In genomic region chr4:186701273-186701672, GRCh38 we compare ENCODE assay signal across 9 cellular contexts. TPM values are rescaled to one million over a fixed set of nuclear protein-coding genes. Genes with fewer than 3 reads are reported as not detected.
DNase-seq lines count a peak whose midpoint lies in the region; ATAC-seq and TF ChIP-seq lines count a peak whose summit lies in the region.
"Had no signal": no experiment of that assay in that cellular context is flagged by ENCODE, and none has a peak within 500 bp of the region (broad histone marks: within the 10 kb centered on the region; RNA-seq: fewer than 3 reads in every experiment).

No MANE protein-coding gene starts in this region.

- no peaks in the 10 kb centered on the region for H4K20me1 ChIP-seq in OCI-LY7 (ENCODE audit: insufficient read depth, low read length)

- H3K4me3 Mint-ChIP-seq in activated CD4-positive, alpha-beta T cell treated with anti-CD3 and anti-CD28 coated beads for 36 hours = no peak overlapping the region

- intact Hi-C loops in OCI-LY7 (cut with micrococcal nuclease; ENCODE audit: unreplicated experiment) = no loop called here
- intact Hi-C loops in activated CD4-positive, alpha-beta T cell treated with anti-CD3 and anti-CD28 coated beads for 36 hours (cut with DNase I, micrococcal nuclease) = no loop called here

- peaks cover 39% of the 10 kb centered on the region for H3K4me1 ChIP-seq in skeletal muscle satellite cell (ENCODE audit: control insufficient read depth, insufficient read depth, low read length)
- no peaks in the 10 kb centered on the region for H3K4me1 ChIP-seq in OCI-LY7 (ENCODE audit: insufficient read depth, low read length, poor library complexity, severe bottlenecking)

- H3K27me3 ChIP-seq in skeletal muscle satellite cell (ENCODE audit: control insufficient read depth, insufficient read depth, low read length) = no peaks in the 10 kb centered on the region

- no peaks in the 10 kb centered on the region for H3K9me2 ChIP-seq in OCI-LY7 (ENCODE audit: insufficient read depth, low read length)

- no peaks in the 10 kb centered on the region for H3K4me1 Mint-ChIP-seq in activated CD4-positive, alpha-beta T cell treated with anti-CD3 and anti-CD28 coated beads for 36 hours

- H2AFZ ChIP-seq in OCI-LY7 (ENCODE audit: low read length) = no peak overlapping the region

- peak overlapping the region; percentile 51 for H3K4me3 ChIP-seq in skeletal muscle satellite cell (ENCODE audit: low read length)
- no peak overlapping the region for H3K4me3 ChIP-seq in OCI-LY7 (ENCODE audit: low read depth, low read length, poor library complexity, severe bottlenecking)

- DNase-seq in LHCN-M2 (ENCODE audit: low read depth) (peak; percentile 84), caudate nucleus (lab: John Stamatoyannopoulos, UW) (peak in 7 of 61 donors; percentile 8 to 46 (median 15)), islet precursor cell (peak; percentile 96), mesenteric fat pad (ENCODE audit: low spot score) (no peak), OCI-LY7 (ENCODE audit: low spot score) (no peak), NOMO-1 treated with DMSO at 0.1 percent for 48 hours (lab: John Stamatoyannopoulos, UW; ENCODE audit: unreplicated experiment) (no peak)
- no peak for DNase-seq in activated CD4-positive, alpha-beta T cell treated with anti-CD3 and anti-CD28 coated beads for 36 hours
- DNase-seq: stimulated activated naive CD8-positive, alpha-beta T cell treated with anti-CD3 and anti-CD28 coated beads, Interleukin-15, Interleukin-2, amounts not matched to agents 100 U/mL and 50 U/mL, for 24 hours had no signal

- no peak overlapping the region for H3K27ac Mint-ChIP-seq in activated CD4-positive, alpha-beta T cell treated with anti-CD3 and anti-CD28 coated beads for 36 hours

- ATAC-seq in activated CD4-positive, alpha-beta T cell treated with anti-CD3 and anti-CD28 coated beads for 36 hours = no peak
- ATAC-seq: stimulated activated naive CD8-positive, alpha-beta T cell treated with anti-CD3 and anti-CD28 coated beads, Interleukin-15, Interleukin-2, amounts not matched to agents 100 U/mL and 50 U/mL, for 24 hours had no signal

- peak overlapping the region; percentile 75 for H3K9ac ChIP-seq in skeletal muscle satellite cell (ENCODE audit: low read depth, low read length)

- H3K4me2 ChIP-seq in skeletal muscle satellite cell (ENCODE audit: low read length) = peak overlapping the region; percentile 78
- no peak overlapping the region for H3K4me2 ChIP-seq in OCI-LY7 (ENCODE audit: low read length)

- H3K36me3 ChIP-seq in skeletal muscle satellite cell (ENCODE audit: insufficient read depth, low read length) (peaks cover 31% of the 10 kb centered on the region), OCI-LY7 (ENCODE audit: insufficient read depth, low read length) (no peaks in the 10 kb centered on the region)

- BruUV-seq in OCI-LY7 (replicated peaks; lab: Mats Ljungman, UMichigan) = no TSS peak

- no peaks in the 10 kb centered on the region for H3K27me3 Mint-ChIP-seq in activated CD4-positive, alpha-beta T cell treated with anti-CD3 and anti-CD28 coated beads for 36 hours

- peak overlapping the region; percentile 87 for H3K27ac ChIP-seq in caudate nucleus (ENCODE audit: low read depth, low read length)
- H3K27ac ChIP-seq in OCI-LY7 (ENCODE audit: low read depth, low read length, poor library complexity, severe bottlenecking) = no peak overlapping the region

- peaks cover 3% of the 10 kb centered on the region for H3K9me3 Mint-ChIP-seq in activated CD4-positive, alpha-beta T cell treated with anti-CD3 and anti-CD28 coated beads for 36 hours (ENCODE audit: low read depth)

- POLR2A ChIA-PET in OCI-LY7 (lab: Charles Lee) = interaction anchor here (0.6 to 0.7 kb wide), 2 partner anchors 8 to 70 kb away, joined by 3 read pairs; no protein-coding TSS in a partner anchor
- POLR2A ChIA-PET in activated CD4-positive, alpha-beta T cell treated with anti-CD3 and anti-CD28 coated beads for 36 hours (lab: Charles Lee) = no interaction called here

- no peak for TF ChIP-seq CTCF in OCI-LY7 (conservative IDR thresholded peaks at IDR 0.05; ENCODE audit: low read length)

- no peaks in the 10 kb centered on the region for H3K79me2 ChIP-seq in OCI-LY7 (ENCODE audit: insufficient read depth, low read depth, low read length)

- no peaks in the 10 kb centered on the region for H3K36me3 Mint-ChIP-seq in activated CD4-positive, alpha-beta T cell treated with anti-CD3 and anti-CD28 coated beads for 36 hours (ENCODE audit: low read depth)

- no peaks in the 10 kb centered on the region for H3K9me3 ChIP-seq in skeletal muscle satellite cell (replicated peaks; ENCODE audit: low read length)
- H3K9me3 ChIP-seq in OCI-LY7 (ENCODE audit: low read length) = no peaks in the 10 kb centered on the region

- CTCF ChIA-PET in OCI-LY7 (lab: Charles Lee; ENCODE audit: unreplicated experiment) = no interaction called here
- CTCF ChIA-PET in activated CD4-positive, alpha-beta T cell treated with anti-CD3 and anti-CD28 coated beads for 36 hours (lab: Charles Lee) = no interaction called here

RNA-seq across cellular contexts. Expression of gene FAT1, which starts 22.4 kb away (rescaled TPM):
- total RNA-seq in LHCN-M2 (2014; rRNA removed) = 269 and 277 TPM in 2 replicates
- 114 TPM for polyA plus RNA-seq in LHCN-M2 (2012)
- total RNA-seq in skeletal muscle satellite cell (2012; rRNA removed) = 100 and 105 TPM in 2 replicates
- total RNA-seq in mesenteric fat pad = 50.3 TPM
- under 0.01 TPM in 2 replicates for total RNA-seq in OCI-LY7 (2014; rRNA removed; shearing (Covaris generic))
- 0.06 and 0.08 TPM in 2 replicates for total RNA-seq in OCI-LY7 (2022)
- total RNA-seq in activated CD4-positive, alpha-beta T cell treated with anti-CD3 and anti-CD28 coated beads for 36 hours = under 1 TPM; 0.02 to 0.05 TPM

Comparison
In these comparisons a context has a peak if more than half of its experiments do, and no peak if none do; other contexts are left out.
1. DNase-seq: peak in LHCN-M2 (single experiment) and islet precursor cell (single experiment); none in mesenteric fat pad (single experiment), OCI-LY7 (single experiment), activated CD4-positive, alpha-beta T cell treated with anti-CD3 and anti-CD28 coated beads for 36 hours (single experiment) and NOMO-1 treated with DMSO at 0.1 percent for 48 hours (single experiment).
2. RNA of gene FAT1, which starts 22.4 kb away (total RNA-seq): 269 to 277 TPM in LHCN-M2 and 50.3 TPM in mesenteric fat pad (single experiment); under 0.01 to 0.08 TPM in OCI-LY7 and 0.02 to 0.05 TPM in activated CD4-positive, alpha-beta T cell treated with anti-CD3 and anti-CD28 coated beads for 36 hours; every median in the first group is over 10 times any median in the second.